ENCODE assay signal across 10 cellular contexts in genomic region chr3:193040836-193041672, GRCh38.
DNase-seq lines count a peak whose midpoint lies in the region; ATAC-seq, FAIRE-seq and TF ChIP-seq lines count a peak whose summit lies in the region.
"Had no signal": no experiment of that assay in that cellular context is flagged by ENCODE, and none has a peak within 500 bp of the region (broad histone marks: within the 10 kb centered on the region; RNA-seq: fewer than 3 reads in every experiment).

No MANE protein-coding gene starts in this region.

- no peaks in the 10 kb centered on the region for H3K9me2 ChIP-seq in OCI-LY1 (ENCODE audit: low read depth, low read length)

- H4K20me1 ChIP-seq in OCI-LY1 (ENCODE audit: insufficient read depth, low read length), result no peaks in the 10 kb centered on the region
- H4K20me1 ChIP-seq in endothelial cell of umbilical vein (replicated peaks; ENCODE audit: control insufficient read depth, extremely low read depth, insufficient read depth, low read length), result no peaks in the 10 kb centered on the region

- no peak overlapping the region for H2AFZ ChIP-seq in OCI-LY1 (ENCODE audit: low read length)
- no peak overlapping the region for H2AFZ ChIP-seq in endothelial cell of umbilical vein (ENCODE audit: low read depth, low read length)

- H3K27me3 ChIP-seq in OCI-LY1 (ENCODE audit: insufficient read depth, low read length), result no peaks in the 10 kb centered on the region
- H3K27me3 ChIP-seq in endothelial cell of umbilical vein (ENCODE audit: control insufficient read depth in 2 of 2, insufficient read depth in 2 of 2, low read length in 2 of 2), result no peaks in the 10 kb centered on the region
- H3K27me3 ChIP-seq: upper lobe of left lung had no signal

- H3K4me2 ChIP-seq in OCI-LY1 (ENCODE audit: low read length) (no peak overlapping the region), endothelial cell of umbilical vein (ENCODE audit: insufficient read depth, low read length) (no peak overlapping the region)

- H3K36me3 ChIP-seq in OCI-LY1 (ENCODE audit: insufficient read depth, low read length) (no peaks in the 10 kb centered on the region), endothelial cell of umbilical vein (ENCODE audit: control insufficient read depth in 2 of 2, extremely low read depth in 1 of 2, insufficient read depth in 2 of 2, low read length in 2 of 2) (no peaks in the 10 kb centered on the region)
- H3K36me3 ChIP-seq: upper lobe of left lung had no signal

- H3K27ac ChIP-seq in OCI-LY1 (ENCODE audit: low read depth, low read length, poor library complexity, severe bottlenecking), result no peak overlapping the region
- H3K27ac ChIP-seq in endothelial cell of umbilical vein (ENCODE audit: insufficient read depth, low read depth, low read length), result no peak overlapping the region
- H3K27ac ChIP-seq: HL-60, upper lobe of left lung had no signal

- no peaks in the 10 kb centered on the region for H3K4me1 ChIP-seq in OCI-LY1 (ENCODE audit: insufficient read depth, low read length, severe bottlenecking)
- no peaks in the 10 kb centered on the region for H3K4me1 ChIP-seq in endothelial cell of umbilical vein (ENCODE audit: control insufficient read depth, extremely low read depth, insufficient read depth, low read length)
- H3K4me1 ChIP-seq: upper lobe of left lung had no signal

- H3K79me2 ChIP-seq in OCI-LY1 (ENCODE audit: insufficient read depth, low read length), result no peaks in the 10 kb centered on the region
- H3K79me2 ChIP-seq in endothelial cell of umbilical vein (ENCODE audit: control insufficient read depth, insufficient read depth, low read length), result no peaks in the 10 kb centered on the region

- POLR2A ChIA-PET in endothelial cell of umbilical vein (lab: Charles Lee), result no interaction called here

- peaks cover 5% of the 10 kb centered on the region for H3K27me3 Mint-ChIP-seq in osteocyte (ENCODE audit: unreplicated experiment)
- H3K27me3 Mint-ChIP-seq in stimulated activated memory B cell treated with anti-CD40 and anti-IgM and Interleukin-4, amounts not matched to agents 10 μg/mL and 1 μg/mL and 100 μg/mL, for 72 hours, result no peaks in the 10 kb centered on the region

- H3K27ac Mint-ChIP-seq in osteocyte (ENCODE audit: unreplicated experiment), result no peak overlapping the region
- no peak overlapping the region for H3K27ac Mint-ChIP-seq in stimulated activated memory B cell treated with anti-CD40 and anti-IgM and Interleukin-4, amounts not matched to agents 10 μg/mL and 1 μg/mL and 100 μg/mL, for 72 hours

- no peaks in the 10 kb centered on the region for H3K4me1 Mint-ChIP-seq in osteocyte (ENCODE audit: unreplicated experiment)
- peaks cover 4% of the 10 kb centered on the region for H3K4me1 Mint-ChIP-seq in stimulated activated memory B cell treated with anti-CD40 and anti-IgM and Interleukin-4, amounts not matched to agents 10 μg/mL and 1 μg/mL and 100 μg/mL, for 72 hours

- DNase-seq in AML-193 (lab: John Stamatoyannopoulos, UW) (peak; percentile 45), GM13977 (ENCODE audit: low spot score) (peak; percentile 62), HuH-7.5 (ENCODE audit: low spot score) (peak; percentile 12), endothelial cell of umbilical vein (ENCODE audit: low read depth, low spot score) (peak; percentile 43), osteocyte (ENCODE audit: extremely low spot score, unreplicated experiment) (no peak)
- DNase-seq: upper lobe of left lung had no signal

- no peaks in the 10 kb centered on the region for H3K36me3 Mint-ChIP-seq in osteocyte (ENCODE audit: unreplicated experiment)
- no peaks in the 10 kb centered on the region for H3K36me3 Mint-ChIP-seq in stimulated activated memory B cell treated with anti-CD40 and anti-IgM and Interleukin-4, amounts not matched to agents 10 μg/mL and 1 μg/mL and 100 μg/mL, for 72 hours

- no TSS peak for BruUV-seq in endothelial cell of umbilical vein (replicated peaks; lab: Mats Ljungman, UMichigan)

- TF ChIP-seq POLR2A in endothelial cell of umbilical vein (IDR thresholded peaks at IDR 0.05; ENCODE audit: low read depth, low read length), result no peak

- TF ChIP-seq CTCF in GM13977 (IDR thresholded peaks at IDR 0.05; ENCODE audit: extremely low read depth, insufficient read depth, missing control alignments) (peak; percentile 54), OCI-LY1 (IDR thresholded peaks at IDR 0.05; ENCODE audit: low read length) (peak; percentile 63), endothelial cell of umbilical vein (IDR thresholded peaks at IDR 0.05; ENCODE audit: extremely low read depth in 1 of 2, insufficient read depth in 1 of 2, low read depth in 1 of 2, low read length in 2 of 2) (peak; percentile 15), osteocyte (IDR thresholded peaks at IDR 0.05) (peak; percentile 67)

- no peaks in the 10 kb centered on the region for H3K9me3 Mint-ChIP-seq in osteocyte (ENCODE audit: unreplicated experiment)
- H3K9me3 Mint-ChIP-seq in stimulated activated memory B cell treated with anti-CD40 and anti-IgM and Interleukin-4, amounts not matched to agents 10 μg/mL and 1 μg/mL and 100 μg/mL, for 72 hours, result peaks cover 6% of the 10 kb centered on the region

- H3K9me3 ChIP-seq in OCI-LY1 (ENCODE audit: low read length) (no peaks in the 10 kb centered on the region), endothelial cell of umbilical vein (replicated peaks; ENCODE audit: control insufficient read depth, insufficient read depth, low read length) (no peaks in the 10 kb centered on the region)
- H3K9me3 ChIP-seq: upper lobe of left lung had no signal

- no peak overlapping the region for H3K4me3 Mint-ChIP-seq in osteocyte (ENCODE audit: unreplicated experiment)
- H3K4me3 Mint-ChIP-seq in stimulated activated memory B cell treated with anti-CD40 and anti-IgM and Interleukin-4, amounts not matched to agents 10 μg/mL and 1 μg/mL and 100 μg/mL, for 72 hours, result no peak overlapping the region

- no peak overlapping the region for H3K9ac ChIP-seq in OCI-LY1 (ENCODE audit: low read length)
- H3K9ac ChIP-seq in endothelial cell of umbilical vein (replicated peaks; ENCODE audit: extremely low read depth, insufficient read depth, low read length), result no peak overlapping the region

- intact Hi-C loops in endothelial cell of umbilical vein (cut with micrococcal nuclease), result loop anchor here (1.0 to 10.0 kb wide), 6 partner anchors 124 to 576 kb away; partner anchors contain the start of gene MB21D2

- ATAC-seq in stimulated activated memory B cell treated with anti-CD40 and anti-IgM and Interleukin-4, amounts not matched to agents 10 μg/mL and 1 μg/mL and 100 μg/mL, for 72 hours, result no peak
- ATAC-seq in GM19397 (IDR thresholded peaks at IDR 0.05; ENCODE audit: unreplicated experiment), result no peak

- CTCF ChIA-PET in endothelial cell of umbilical vein (lab: Charles Lee), result interaction anchor here (0.7 to 6.9 kb wide), 30 partner anchors 9 to 573 kb away, joined by 3 to 273 read pairs (median 4); partner anchors contain the start of gene MB21D2

- H3F3A ChIP-seq in OCI-LY1 (ENCODE audit: insufficient read depth, low read length), result no peaks in the 10 kb centered on the region

- in situ Hi-C loops in GM13977 (cut with MboI; ENCODE audit: low pct_unique_long_range_greater_than_20kb, low sequenced_read_pairs, unreplicated experiment), result loop anchor here (5.0 to 25.0 kb wide), 3 partner anchors 224 to 521 kb away; partner anchors contain the start of gene ATP13A4

- no peak overlapping the region for H3K4me3 ChIP-seq in OCI-LY1 (ENCODE audit: low read depth, low read length, poor library complexity, severe bottlenecking)
- H3K4me3 ChIP-seq in endothelial cell of umbilical vein (replicated peaks in 1 of 3; ENCODE audit: insufficient read depth in 1 of 3, low read depth in 1 of 3, low read length in 3 of 3), result no peak overlapping the region
- H3K4me3 ChIP-seq: upper lobe of left lung had no signal

- peak; percentile 81 for FAIRE-seq in endothelial cell of umbilical vein (lab: Jason Lieb, UNC)

- dilution Hi-C loops in endothelial cell of umbilical vein (cut with MboI; ENCODE audit: extremely low pct_ligation_motif_present, low sequenced_read_pairs), result no loop called here

- H3K9me1 ChIP-seq in endothelial cell of umbilical vein (replicated peaks; ENCODE audit: control insufficient read depth, extremely low read depth, insufficient read depth, low read length), result no peaks in the 10 kb centered on the region

TF ChIP-seq in endothelial cell of umbilical vein, 7 proteins besides CTCF, POLR2A, EP300 and RAD21:
- TF ChIP-seq FOS (IDR thresholded peaks at IDR 0.05; ENCODE audit: borderline replicate concordance, insufficient read depth, low read length), result no peak
- no peak for TF ChIP-seq JUN (IDR thresholded peaks at IDR 0.05; ENCODE audit: borderline replicate concordance, insufficient read depth, insufficient read length, low read depth)
- TF ChIP-seq POLR2AphosphoS5 (IDR thresholded peaks at IDR 0.05; ENCODE audit: insufficient read depth, low read depth, low read length), result no peak
- no peak for TF ChIP-seq EZH2 (IDR thresholded peaks at IDR 0.05; ENCODE audit: borderline replicate concordance, low read depth, low read length, severe bottlenecking)
- no peak for TF ChIP-seq GATA2 (IDR thresholded peaks at IDR 0.05; ENCODE audit: insufficient read depth, insufficient read length, low read depth, low read length)
- TF ChIP-seq MYC (IDR thresholded peaks at IDR 0.05; ENCODE audit: low read depth, low read length), result no peak
- no peak for TF ChIP-seq MAX (IDR thresholded peaks at IDR 0.05; ENCODE audit: insufficient read depth, insufficient read length)

Comparison
In these comparisons a context has a peak if more than half of its experiments do, and no peak if none do; other contexts are left out.
1. CTCF ChIP-seq: peak in every context shown above with its lines; median percentile 67 in osteocyte; 63 in OCI-LY1; 54 in GM13977; 15 in endothelial cell of umbilical vein.